In the genomic region with DNA sequence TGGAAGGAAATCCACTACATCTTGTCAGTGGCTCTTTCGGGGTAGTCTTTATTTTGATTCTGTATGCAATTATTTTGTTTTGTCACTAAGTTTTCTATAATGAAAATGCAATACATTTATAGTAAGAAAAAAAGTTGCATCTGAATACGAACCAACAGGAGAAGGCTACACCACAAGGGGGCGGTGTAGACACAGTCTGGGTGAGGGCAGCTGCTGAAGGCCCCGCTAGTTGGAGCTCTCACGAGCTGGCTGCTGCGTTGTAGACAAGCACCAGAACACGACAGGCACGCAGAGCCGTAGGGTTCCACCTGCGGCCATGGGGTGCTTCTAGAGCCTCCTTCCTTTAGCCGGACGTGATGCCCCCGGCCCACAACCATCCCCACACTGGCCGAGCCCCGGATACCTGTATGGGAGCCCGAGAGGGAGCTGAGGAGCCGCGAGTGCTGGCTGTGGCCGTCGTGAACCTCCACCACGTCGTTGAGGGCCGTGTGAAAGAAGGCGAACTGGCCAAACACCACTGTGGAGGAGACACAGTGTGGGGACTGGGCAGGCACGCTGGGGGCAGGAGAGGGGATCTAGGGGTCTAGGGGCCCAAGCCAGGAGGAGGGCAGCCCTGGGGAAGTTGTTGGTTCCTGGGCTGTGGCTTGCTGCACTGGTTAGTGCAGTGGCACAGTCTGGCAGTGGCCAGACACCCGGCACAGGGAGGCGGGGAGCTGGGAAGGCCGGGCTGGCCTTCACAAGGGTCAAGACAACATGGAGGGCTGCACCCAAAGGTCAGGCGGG, we compare ENCODE assay signal across 8 cellular contexts.
DNase-seq lines count a peak whose midpoint lies in the region; ATAC-seq and TF ChIP-seq lines count a peak whose summit lies in the region.

No MANE protein-coding gene starts in this region.

- H3K4me1 ChIP-seq in SK-N-SH (ENCODE audit: control insufficient read depth in 1 of 2, insufficient read depth in 2 of 2, low read depth in 1 of 2, low read length in 1 of 2): no peaks in the 10 kb centered on the region; a peak in 1 of 4 replicates
- no peaks in the 10 kb centered on the region for H3K4me1 ChIP-seq in parathyroid adenoma

- H2AFZ ChIP-seq in SK-N-SH (ENCODE audit: low read depth): no peak overlapping the region
- H2AFZ ChIP-seq in parathyroid adenoma: peak overlapping the region; percentile 19

- no peaks in the 10 kb centered on the region for H3K36me3 ChIP-seq in SK-N-SH (replicated peaks in 1 of 2; ENCODE audit: control insufficient read depth in 1 of 2, insufficient read depth in 2 of 2, low read length in 1 of 2)
- no peaks in the 10 kb centered on the region for H3K36me3 ChIP-seq in parathyroid adenoma (ENCODE audit: control insufficient read depth, insufficient read depth, low read length)

- 44% methylated on average over 20 of the region's 29 CpGs for WGBS in SK-N-SH (ENCODE audit: low lambda C conversion rate)

- H3K9me3 Mint-ChIP-seq in activated naive CD4-positive, alpha-beta T cell treated with anti-CD3 and anti-CD28 coated beads for 36 hours: no peaks in the 10 kb centered on the region
- H3K9me3 Mint-ChIP-seq in type B pancreatic cell: no peaks in the 10 kb centered on the region

- TF ChIP-seq POLR2A in NB4 (IDR thresholded peaks at IDR 0.05; ENCODE audit: extremely low read depth, insufficient read length): no peak

- no peak for TF ChIP-seq EP300 in SK-N-SH (IDR thresholded peaks at IDR 0.05; ENCODE audit: borderline replicate concordance in 1 of 2, low read depth in 1 of 2, low read length in 1 of 2)

- H3K9ac ChIP-seq in SK-N-SH: no peak overlapping the region
- no peak overlapping the region for H3K9ac ChIP-seq in parathyroid adenoma

- no peaks in the 10 kb centered on the region; the same call in 1 of the 2 replicates for H3K9me3 ChIP-seq in SK-N-SH
- no peaks in the 10 kb centered on the region for H3K9me3 ChIP-seq in parathyroid adenoma (ENCODE audit: control insufficient read depth, low read length)

- H3K4me3 ChIP-seq in NB4 (ENCODE audit: low read depth, low read length) (no peak overlapping the region), SK-N-SH (ENCODE audit: low read depth in 2 of 2, low read length in 1 of 2) (peak overlapping the region in 1 of 2 experiments; percentile 39; a peak in 1 of 4 replicates), parathyroid adenoma (ENCODE audit: low read depth, low read length) (no peak overlapping the region)

- H3K9me2 ChIP-seq in SK-N-SH: no peaks in the 10 kb centered on the region

- no peaks in the 10 kb centered on the region for H3K4me1 Mint-ChIP-seq in activated naive CD4-positive, alpha-beta T cell treated with anti-CD3 and anti-CD28 coated beads for 36 hours (ENCODE audit: low read depth)
- no peaks in the 10 kb centered on the region for H3K4me1 Mint-ChIP-seq in type B pancreatic cell (ENCODE audit: unreplicated experiment)

- CTCF ChIA-PET in SK-N-SH (lab: Yijun Ruan, JAX): interaction anchor here (0.6 to 4.9 kb wide), 99 partner anchors 9 to 1964 kb away, joined by 3 to 78 read pairs (median 4); a partner anchor contains a TSS
- CTCF ChIA-PET in activated naive CD4-positive, alpha-beta T cell treated with anti-CD3 and anti-CD28 coated beads for 36 hours (lab: Charles Lee): interaction anchor here (0.6 to 3.6 kb wide), 33 partner anchors 9 to 1184 kb away, joined by 3 to 31 read pairs (median 3); no protein-coding TSS in a partner anchor

- H3K27me3 Mint-ChIP-seq in activated naive CD4-positive, alpha-beta T cell treated with anti-CD3 and anti-CD28 coated beads for 36 hours (ENCODE audit: low read depth): peaks cover 37% of the 10 kb centered on the region
- H3K27me3 Mint-ChIP-seq in type B pancreatic cell: peaks cover 36% of the 10 kb centered on the region

- ATAC-seq in GM19351 (IDR thresholded peaks at IDR 0.05; ENCODE audit: unreplicated experiment): peak; percentile 57

- H3K27ac ChIP-seq in SK-N-SH (ENCODE audit: low read depth in 2 of 2, low read length in 1 of 2) (no peak overlapping the region), parathyroid adenoma (no peak overlapping the region)

- H3K27me3 ChIP-seq in SK-N-SH (ENCODE audit: insufficient read depth) (no peaks in the 10 kb centered on the region), parathyroid adenoma (ENCODE audit: control insufficient read depth, insufficient read depth, low read length) (no peaks in the 10 kb centered on the region)

- no peaks in the 10 kb centered on the region for H3K79me2 ChIP-seq in SK-N-SH (ENCODE audit: insufficient read depth)
- H3K79me2 ChIP-seq in parathyroid adenoma: no peaks in the 10 kb centered on the region

- no peaks in the 10 kb centered on the region for H3K36me3 Mint-ChIP-seq in activated naive CD4-positive, alpha-beta T cell treated with anti-CD3 and anti-CD28 coated beads for 36 hours (ENCODE audit: low read depth)
- H3K36me3 Mint-ChIP-seq in type B pancreatic cell: no peaks in the 10 kb centered on the region

- H3F3A ChIP-seq in SK-N-SH (replicated peaks; ENCODE audit: insufficient read depth): no peaks in the 10 kb centered on the region

- TF ChIP-seq RAD21 in SK-N-SH (IDR thresholded peaks at IDR 0.05; ENCODE audit: low read length): peak; percentile 83

- DNase-seq in AG08396 (ENCODE audit: low spot score): peak; percentile 88
- DNase-seq in NB4 (ENCODE audit: low read depth): peak; percentile 85
- peak; percentile 88 for DNase-seq in SK-N-SH
- DNase-seq in activated naive CD4-positive, alpha-beta T cell treated with anti-CD3 and anti-CD28 coated beads for 36 hours: peak; percentile 96
- peak; percentile 66 for DNase-seq in glomerular endothelial cell (ENCODE audit: extremely low read depth, low read depth, low spot score)
- DNase-seq in type B pancreatic cell (ENCODE audit: extremely low spot score, unreplicated experiment): peak; percentile 89

- POLR2A ChIA-PET in SK-N-SH (lab: Yijun Ruan, JAX): no interaction called here

- intact Hi-C loops in activated naive CD4-positive, alpha-beta T cell treated with anti-CD3 and anti-CD28 coated beads for 36 hours (cut with micrococcal nuclease): loop anchor here (2.0 kb wide), 3 partner anchors 530 to 1110 kb away; no protein-coding TSS in a partner anchor

- H3K27ac Mint-ChIP-seq in activated naive CD4-positive, alpha-beta T cell treated with anti-CD3 and anti-CD28 coated beads for 36 hours: no peak overlapping the region
- no peak overlapping the region for H3K27ac Mint-ChIP-seq in type B pancreatic cell

- H4K20me1 ChIP-seq in SK-N-SH (ENCODE audit: insufficient read depth): no peaks in the 10 kb centered on the region

- no peak overlapping the region for H3K4me2 ChIP-seq in SK-N-SH
- peak overlapping the region; percentile 56 for H3K4me2 ChIP-seq in parathyroid adenoma (ENCODE audit: low read length)

- TF ChIP-seq CTCF in NB4 (IDR thresholded peaks at IDR 0.05; ENCODE audit: low read depth, low read length) (peak; percentile 99), SK-N-SH (IDR thresholded peaks at IDR 0.05) (peak; percentile 95), parathyroid adenoma (IDR thresholded peaks at IDR 0.05) (peak; percentile 87), type B pancreatic cell (conservative IDR thresholded peaks at IDR 0.05) (peak; percentile 99)

- H3K4me3 Mint-ChIP-seq in activated naive CD4-positive, alpha-beta T cell treated with anti-CD3 and anti-CD28 coated beads for 36 hours: no peak overlapping the region
- no peak overlapping the region for H3K4me3 Mint-ChIP-seq in type B pancreatic cell

TF ChIP-seq in SK-N-SH, 30 proteins besides CTCF, POLR2A, EP300 and RAD21:
- TF ChIP-seq, protein P1, sequence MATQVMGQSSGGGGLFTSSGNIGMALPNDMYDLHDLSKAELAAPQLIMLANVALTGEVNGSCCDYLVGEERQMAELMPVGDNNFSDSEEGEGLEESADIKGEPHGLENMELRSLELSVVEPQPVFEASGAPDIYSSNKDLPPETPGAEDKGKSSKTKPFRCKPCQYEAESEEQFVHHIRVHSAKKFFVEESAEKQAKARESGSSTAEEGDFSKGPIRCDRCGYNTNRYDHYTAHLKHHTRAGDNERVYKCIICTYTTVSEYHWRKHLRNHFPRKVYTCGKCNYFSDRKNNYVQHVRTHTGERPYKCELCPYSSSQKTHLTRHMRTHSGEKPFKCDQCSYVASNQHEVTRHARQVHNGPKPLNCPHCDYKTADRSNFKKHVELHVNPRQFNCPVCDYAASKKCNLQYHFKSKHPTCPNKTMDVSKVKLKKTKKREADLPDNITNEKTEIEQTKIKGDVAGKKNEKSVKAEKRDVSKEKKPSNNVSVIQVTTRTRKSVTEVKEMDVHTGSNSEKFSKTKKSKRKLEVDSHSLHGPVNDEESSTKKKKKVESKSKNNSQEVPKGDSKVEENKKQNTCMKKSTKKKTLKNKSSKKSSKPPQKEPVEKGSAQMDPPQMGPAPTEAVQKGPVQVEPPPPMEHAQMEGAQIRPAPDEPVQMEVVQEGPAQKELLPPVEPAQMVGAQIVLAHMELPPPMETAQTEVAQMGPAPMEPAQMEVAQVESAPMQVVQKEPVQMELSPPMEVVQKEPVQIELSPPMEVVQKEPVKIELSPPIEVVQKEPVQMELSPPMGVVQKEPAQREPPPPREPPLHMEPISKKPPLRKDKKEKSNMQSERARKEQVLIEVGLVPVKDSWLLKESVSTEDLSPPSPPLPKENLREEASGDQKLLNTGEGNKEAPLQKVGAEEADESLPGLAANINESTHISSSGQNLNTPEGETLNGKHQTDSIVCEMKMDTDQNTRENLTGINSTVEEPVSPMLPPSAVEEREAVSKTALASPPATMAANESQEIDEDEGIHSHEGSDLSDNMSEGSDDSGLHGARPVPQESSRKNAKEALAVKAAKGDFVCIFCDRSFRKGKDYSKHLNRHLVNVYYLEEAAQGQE (IDR thresholded peaks at IDR 0.05; ENCODE audit: low read depth, low read length): no peak
- peak; percentile 89 for TF ChIP-seq SMC3 (IDR thresholded peaks at IDR 0.05; ENCODE audit: low read depth, low read length)
- TF ChIP-seq SIN3A (IDR thresholded peaks at IDR 0.05; ENCODE audit: borderline replicate concordance, low read depth, low read length): no peak
- no peak for TF ChIP-seq NFIC (IDR thresholded peaks at IDR 0.05; ENCODE audit: borderline replicate concordance)
- TF ChIP-seq CHD2 (IDR thresholded peaks at IDR 0.05; ENCODE audit: low read length, partially characterized antibody): peak; percentile 48
